ENCODE assay signal across 8 cellular contexts in genomic region chr21:37219766-37220432, GRCh38. TPM values are rescaled to one million over a fixed set of nuclear protein-coding genes. Genes with fewer than 3 reads are reported as not detected.
DNase-seq lines count a peak whose midpoint lies in the region; ATAC-seq, FAIRE-seq and TF ChIP-seq lines count a peak whose summit lies in the region.

No MANE protein-coding gene starts in this region.

- H3K4me1 Mint-ChIP-seq in activated T-cell treated with anti-CD3 and anti-CD28 coated beads, Interleukin-2, amount 50 U/mL, for 72 hours (ENCODE audit: low read depth) = peaks cover 47% of the 10 kb centered on the region

- 0 out of 2 replicates have a peak, but pooled peaks cover 5% of the 10 kb centered on the region for H3K4me1 ChIP-seq in HUES48 (ENCODE audit: control insufficient read depth, insufficient read depth, low read length)
- peaks cover 14% of the 10 kb centered on the region for H3K4me1 ChIP-seq in keratinocyte (ENCODE audit: control insufficient read depth, extremely low read depth, insufficient read depth, low read length)
- H3K4me1 ChIP-seq in thyroid gland = peaks cover 4 to 7% of the 10 kb centered on the region in 2 donors

- no peak for DNase-seq in AG10803 (ENCODE audit: low read depth)
- DNase-seq in activated T-cell treated with anti-CD3 and anti-CD28 coated beads, Interleukin-2, amount 50 U/mL, for 72 hours = no peak
- no peak for DNase-seq in keratinocyte (ENCODE audit: low read depth, low spot score)
- DNase-seq in thyroid gland = no peak
- no peak for DNase-seq in NCI-H226
- no peak for DNase-seq in amygdala (lab: John Stamatoyannopoulos, UW)

- no peak for FAIRE-seq in keratinocyte (lab: Jason Lieb, UNC)

- no peaks in the 10 kb centered on the region for H3K9me3 Mint-ChIP-seq in activated T-cell treated with anti-CD3 and anti-CD28 coated beads, Interleukin-2, amount 50 U/mL, for 72 hours

- peaks cover 19% of the 10 kb centered on the region for H3K36me3 ChIP-seq in HUES48 (ENCODE audit: control insufficient read depth, insufficient read depth, low read length)
- H3K36me3 ChIP-seq in keratinocyte (ENCODE audit: control insufficient read depth in 2 of 2, extremely low read depth in 1 of 2, insufficient read depth in 2 of 2, low read length in 2 of 2) = peaks cover 6 to 9% of the 10 kb centered on the region in 2 experiments
- H3K36me3 ChIP-seq in thyroid gland = peaks cover 3 to 13% of the 10 kb centered on the region in 2 donors

- H3K9ac ChIP-seq in HUES48 (ENCODE audit: low read depth, low read length) (no peak overlapping the region), keratinocyte (ENCODE audit: control insufficient read depth, extremely low read depth, insufficient read depth, low read length) (peak overlapping the region; percentile 58)

- peak overlapping the region; percentile 83 to 91 for H3K4me3 Mint-ChIP-seq in activated T-cell treated with anti-CD3 and anti-CD28 coated beads, Interleukin-2, amount 50 U/mL, for 72 hours

- dilution Hi-C loops in keratinocyte (cut with MboI; ENCODE audit: extremely low pct_ligation_motif_present, low sequenced_read_pairs) = no loop called here

- no peaks in the 10 kb centered on the region for H4K20me1 ChIP-seq in keratinocyte (ENCODE audit: control insufficient read depth, extremely low read depth, insufficient read depth, low read length)

- no peaks in the 10 kb centered on the region for H3K79me2 ChIP-seq in keratinocyte (ENCODE audit: control insufficient read depth, insufficient read depth, low read length)

- H3K27me3 Mint-ChIP-seq in activated T-cell treated with anti-CD3 and anti-CD28 coated beads, Interleukin-2, amount 50 U/mL, for 72 hours (ENCODE audit: low read depth) = no peaks in the 10 kb centered on the region

- H3K36me3 Mint-ChIP-seq in activated T-cell treated with anti-CD3 and anti-CD28 coated beads, Interleukin-2, amount 50 U/mL, for 72 hours (ENCODE audit: insufficient read depth in 2 of 2) = peaks cover 1 to 4% of the 10 kb centered on the region in 2 donors

- no peak for TF ChIP-seq POLR2A in thyroid gland (IDR thresholded peaks at IDR 0.05)

- 55 to 62% methylated on average over 13 of the region's 13 CpGs for WGBS in thyroid gland, 2 donors

- H3K4me2 ChIP-seq in keratinocyte (ENCODE audit: control insufficient read depth, extremely low read depth, insufficient read depth, low read depth, low read length) = peak overlapping the region; percentile 92

- peak overlapping the region; percentile 90 for H2AFZ ChIP-seq in keratinocyte (ENCODE audit: control insufficient read depth, low read length)

- intact Hi-C loops in thyroid gland (cut with DNase I) = no loop called here

- H3K9me3 ChIP-seq in HUES48 (ENCODE audit: control insufficient read depth, insufficient read depth, low read length) (no peaks in the 10 kb centered on the region), keratinocyte (ENCODE audit: control insufficient read depth, low read depth, low read length) (no peaks in the 10 kb centered on the region), thyroid gland (no peaks in the 10 kb centered on the region)

- TF ChIP-seq CTCF in AG10803 (conservative IDR thresholded peaks at IDR 0.05; ENCODE audit: low read length) (no peak), keratinocyte (optimal IDR thresholded peaks at IDR 0.05 in 1 of 3, IDR thresholded peaks at IDR 0.05 in 1 of 3, conservative IDR thresholded peaks at IDR 0.05 in 1 of 3; ENCODE audit: extremely low read depth in 1 of 3, insufficient read depth in 2 of 3, low read length in 3 of 3) (no peak), thyroid gland (IDR thresholded peaks at IDR 0.05) (no peak)

- H3K27ac Mint-ChIP-seq in activated T-cell treated with anti-CD3 and anti-CD28 coated beads, Interleukin-2, amount 50 U/mL, for 72 hours = peak overlapping the region; percentile 61

- H3K27ac ChIP-seq in HUES48 (ENCODE audit: low read depth, low read length) (no peak overlapping the region), keratinocyte (ENCODE audit: control insufficient read depth, insufficient read depth, low read length) (no peak overlapping the region), thyroid gland (peak overlapping the region in 2 of 3 donors; percentile 45 to 65)

- H3K9me1 ChIP-seq in keratinocyte (ENCODE audit: control insufficient read depth, extremely low read depth, insufficient read depth, low read length) = no peaks in the 10 kb centered on the region

- H3K4me3 ChIP-seq in AG10803 (ENCODE audit: low read length) (peak overlapping the region; percentile 72), HUES48 (ENCODE audit: low read depth, low read length) (peak overlapping the region; percentile 58), keratinocyte (ENCODE audit: control insufficient read depth in 2 of 3, extremely low read depth in 1 of 3, insufficient read depth in 2 of 3, low read depth in 1 of 3, low read length in 3 of 3) (peak overlapping the region in 2 of 3 experiments; percentile 63 to 79), thyroid gland (replicated peaks in 1 of 3) (peak overlapping the region in 1 of 3 donors; percentile 56)

- no peak for ATAC-seq in activated T-cell treated with anti-CD3 and anti-CD28 coated beads, Interleukin-2, amount 50 U/mL, for 72 hours (replicated peaks in 1 of 2)
- ATAC-seq in GM18909 (IDR thresholded peaks at IDR 0.05; ENCODE audit: poor library complexity, unreplicated experiment) = no peak

- H3K27me3 ChIP-seq in HUES48 (ENCODE audit: control insufficient read depth, insufficient read depth, low read length) = peaks cover 13% of the 10 kb centered on the region
- no peaks in the 10 kb centered on the region for H3K27me3 ChIP-seq in keratinocyte (ENCODE audit: control insufficient read depth, extremely low read depth, insufficient read depth, low read length)
- H3K27me3 ChIP-seq in thyroid gland = no peaks in the 10 kb centered on the region

RNA-seq across cellular contexts. Expression of gene VPS26C, which starts 47.2 kb away (rescaled TPM):
- total RNA-seq in activated T-cell treated with anti-CD3 and anti-CD28 coated beads, Interleukin-2, amount 50 U/mL, for 72 hours = 10 to 100 TPM; 70.5 to 74.7 TPM
- polyA plus RNA-seq in keratinocyte = 38.6 to 46.1 TPM (median 41.3 TPM) in 3 replicates
- polyA plus RNA-seq in keratinocyte (2011; ENCODE audit: low read depth) = 19.0 TPM
- polyA plus RNA-seq in keratinocyte (2011; cell fraction: cytosol; rRNA removed) = 32.5 and 49.2 TPM in 2 replicates
- polyA plus RNA-seq in keratinocyte (2011; cell fraction: nucleus; rRNA removed) = 44.7 and 48.0 TPM in 2 replicates
- 31.9 and 34.7 TPM in 2 replicates for polyA plus RNA-seq in keratinocyte (2012; ENCODE audit: low replicate concordance)
- 22.3 to 39.7 TPM (median 35.9 TPM) in 3 replicates for polyA minus RNA-seq in keratinocyte
- polyA minus RNA-seq in keratinocyte (2011; cell fraction: cytosol; rRNA and poly(A)+ RNA removed) = 48.7 TPM
- polyA minus RNA-seq in keratinocyte (2011; cell fraction: nucleus; rRNA and poly(A)+ RNA removed) = 21.3 and 35.1 TPM in 2 replicates
- total RNA-seq in thyroid gland = 10 to 100 TPM; 44.8 to 76.2 (median 62.0) TPM

Comparison
In these comparisons a context has a peak if more than half of its experiments do, and no peak if none do; other contexts are left out.
1. H3K27ac ChIP-seq: peak in thyroid gland (2 of 3); none in HUES48 (single experiment) and keratinocyte (single experiment).